ENCODE assay signal across 9 cellular contexts in the genomic region with DNA sequence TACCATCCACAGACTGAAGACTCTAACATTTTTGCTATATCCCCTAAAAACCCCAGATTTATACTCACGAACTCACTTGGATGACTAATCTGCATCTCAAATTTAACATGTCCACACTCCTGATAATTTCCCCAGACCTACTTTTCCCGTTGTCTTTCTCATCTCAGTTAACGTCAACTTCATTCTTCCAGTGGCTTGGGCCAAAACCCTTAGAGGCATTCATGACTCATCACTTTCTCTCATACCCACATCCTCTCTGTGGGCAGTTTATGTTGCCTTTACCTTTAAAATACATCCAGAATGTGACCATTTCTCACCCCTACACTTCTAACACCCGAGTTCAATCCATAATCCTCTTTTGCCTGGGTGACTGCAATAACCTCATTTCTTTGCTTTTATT.
DNase-seq lines count a peak whose midpoint lies in the region; ATAC-seq and TF ChIP-seq lines count a peak whose summit lies in the region.
"Had no signal": no experiment of that assay in that cellular context is flagged by ENCODE, and none has a peak within 500 bp of the region (broad histone marks: within the 10 kb centered on the region; RNA-seq: fewer than 3 reads in every experiment).

No MANE protein-coding gene starts in this region.

- H3K4me3 Mint-ChIP-seq in neural progenitor cell = no peak overlapping the region
- H3K4me3 Mint-ChIP-seq in activated T-cell treated with anti-CD3 and anti-CD28 coated beads, Interleukin-2, amount 50 U/mL, for 72 hours = no peak overlapping the region

- intact Hi-C loops in spleen (cut with DNase I; ENCODE audit: low total_unique reads) = no loop called here

- H3K4me1 ChIP-seq in Loucy (ENCODE audit: insufficient read depth, low read length, poor library complexity, severe bottlenecking) (peaks cover 22% of the 10 kb centered on the region), neural progenitor cell (no peaks in the 10 kb centered on the region), spleen (no peaks in the 10 kb centered on the region)
- H3K4me1 ChIP-seq: parathyroid adenoma had no signal

- no peaks in the 10 kb centered on the region for H3K9me3 Mint-ChIP-seq in neural progenitor cell
- H3K9me3 Mint-ChIP-seq in activated T-cell treated with anti-CD3 and anti-CD28 coated beads, Interleukin-2, amount 50 U/mL, for 72 hours = peaks cover 0 to 8% of the 10 kb centered on the region in 2 donors

- H3K4me1 Mint-ChIP-seq in neural progenitor cell = peaks cover 4% of the 10 kb centered on the region
- no peaks in the 10 kb centered on the region for H3K4me1 Mint-ChIP-seq in activated T-cell treated with anti-CD3 and anti-CD28 coated beads, Interleukin-2, amount 50 U/mL, for 72 hours (ENCODE audit: low read depth)

- no peaks in the 10 kb centered on the region for H3K79me2 ChIP-seq in Loucy (ENCODE audit: insufficient read depth, low read length)
- no peaks in the 10 kb centered on the region for H3K79me2 ChIP-seq in neural progenitor cell (ENCODE audit: low read depth)
- H3K79me2 ChIP-seq: parathyroid adenoma had no signal

- no peak overlapping the region for H3K27ac Mint-ChIP-seq in neural progenitor cell
- H3K27ac Mint-ChIP-seq in activated T-cell treated with anti-CD3 and anti-CD28 coated beads, Interleukin-2, amount 50 U/mL, for 72 hours = no peak overlapping the region

- H3K27me3 ChIP-seq in Loucy (ENCODE audit: insufficient read depth, low read length, poor library complexity, severe bottlenecking) (no peaks in the 10 kb centered on the region), neural progenitor cell (no peaks in the 10 kb centered on the region), spleen (replicated peaks in 1 of 7) (no peaks in the 10 kb centered on the region)

- no peaks in the 10 kb centered on the region for H3K36me3 Mint-ChIP-seq in neural progenitor cell
- peaks cover 0 to 2% of the 10 kb centered on the region in 2 donors for H3K36me3 Mint-ChIP-seq in activated T-cell treated with anti-CD3 and anti-CD28 coated beads, Interleukin-2, amount 50 U/mL, for 72 hours (ENCODE audit: insufficient read depth in 2 of 2)

- no peak overlapping the region for H2AFZ ChIP-seq in Loucy (ENCODE audit: low read length)
- H2AFZ ChIP-seq in neural progenitor cell (replicated peaks) = no peak overlapping the region
- H2AFZ ChIP-seq: parathyroid adenoma had no signal

- H3K9me2 ChIP-seq in Loucy (replicated peaks; ENCODE audit: low read depth, low read length) = no peaks in the 10 kb centered on the region

- H3K27me3 Mint-ChIP-seq in neural progenitor cell (ENCODE audit: insufficient read depth, low read depth) = no peaks in the 10 kb centered on the region
- H3K27me3 Mint-ChIP-seq in activated T-cell treated with anti-CD3 and anti-CD28 coated beads, Interleukin-2, amount 50 U/mL, for 72 hours (ENCODE audit: low read depth) = no peaks in the 10 kb centered on the region

- H3K9ac ChIP-seq in Loucy (ENCODE audit: low read depth, low read length, poor library complexity, severe bottlenecking) (no peak overlapping the region), neural progenitor cell (no peak overlapping the region)
- H3K9ac ChIP-seq: parathyroid adenoma had no signal

- H4K20me1 ChIP-seq in Loucy (ENCODE audit: insufficient read depth, low read length, poor library complexity, severe bottlenecking) (no peaks in the 10 kb centered on the region), neural progenitor cell (ENCODE audit: low read depth) (no peaks in the 10 kb centered on the region)

- no peak for TF ChIP-seq POLR2A in spleen (IDR thresholded peaks at IDR 0.05)

- peak overlapping the region; percentile 38 for H3K4me2 ChIP-seq in Loucy (ENCODE audit: low read depth, low read length, poor library complexity, severe bottlenecking)
- H3K4me2 ChIP-seq in neural progenitor cell = no peak overlapping the region

- H3K9me3 ChIP-seq in Loucy (ENCODE audit: insufficient read depth, low read depth, low read length) (no peaks in the 10 kb centered on the region), neural progenitor cell (ENCODE audit: low read depth) (no peaks in the 10 kb centered on the region), spleen (no peaks in the 10 kb centered on the region)

- DNase-seq in AG20443 (ENCODE audit: low spot score) (peak; percentile 21), dedifferentiated amniotic fluid mesenchymal stem cell (ENCODE audit: extremely low spot score) (peak; percentile 86), neural progenitor cell (ENCODE audit: low spot score) (no peak), spleen (no peak)
- no peak for DNase-seq in activated T-cell treated with anti-CD3 and anti-CD28 coated beads, Interleukin-2, amount 50 U/mL, for 72 hours

- TF ChIP-seq CTCF in Loucy (conservative IDR thresholded peaks at IDR 0.05; ENCODE audit: low read length) (no peak), neural progenitor cell (IDR thresholded peaks at IDR 0.05) (no peak), spleen (IDR thresholded peaks at IDR 0.05 in 8 of 11, conservative IDR thresholded peaks at IDR 0.05 in 3 of 11) (no peak)

- H3F3A ChIP-seq in Loucy (ENCODE audit: low read depth) = no peaks in the 10 kb centered on the region
- H3F3A ChIP-seq in neural progenitor cell (ENCODE audit: low read depth) = no peaks in the 10 kb centered on the region

- H3K27ac ChIP-seq in neural progenitor cell (no peak overlapping the region), spleen (no peak overlapping the region)
- H3K27ac ChIP-seq: parathyroid adenoma had no signal

- H3K36me3 ChIP-seq in Loucy (ENCODE audit: insufficient read depth, low read length) = no peaks in the 10 kb centered on the region
- no peaks in the 10 kb centered on the region for H3K36me3 ChIP-seq in neural progenitor cell
- H3K36me3 ChIP-seq in spleen = no peaks in the 10 kb centered on the region

- H3K4me3 ChIP-seq in Loucy (ENCODE audit: low read length, poor library complexity, severe bottlenecking) (no peak overlapping the region), neural progenitor cell (no peak overlapping the region), spleen (no peak overlapping the region)

- WGBS in spleen, 5 donors = 32 to 41% (median 35%) methylated on average over 4 of the region's 4 CpGs

- ATAC-seq in GM21825 (IDR thresholded peaks at IDR 0.05; ENCODE audit: unreplicated experiment) (peak; percentile 91), HG02970 (IDR thresholded peaks at IDR 0.05; ENCODE audit: low FRiP score, unreplicated experiment) (no peak)
- ATAC-seq in activated T-cell treated with anti-CD3 and anti-CD28 coated beads, Interleukin-2, amount 50 U/mL, for 72 hours (replicated peaks in 1 of 2) = no peak

Comparison
In these comparisons a context has a peak if more than half of its experiments do, and no peak if none do; other contexts are left out.
1. DNase-seq: peak in AG20443 (single experiment) and dedifferentiated amniotic fluid mesenchymal stem cell (single experiment); none in neural progenitor cell (single experiment), activated T-cell treated with anti-CD3 and anti-CD28 coated beads, Interleukin-2, amount 50 U/mL, for 72 hours (0 of 2) and spleen (single experiment).